Comparison of ENCODE assay signal across 11 cellular contexts in genomic region chr15:64089553-64090280, GRCh38. TPM values are rescaled to one million over a fixed set of nuclear protein-coding genes. Genes with fewer than 3 reads are reported as not detected.
A peak's percentile ranks its signal among the peaks of the same experiment; 100 is the strongest.
DNase-seq lines count a peak whose midpoint lies in the region; ATAC-seq and TF ChIP-seq lines count a peak whose summit lies in the region.
"Had no signal": no experiment of that assay in that cellular context is flagged by ENCODE, and none has a peak within 500 bp of the region (broad histone marks: within the 10 kb centered on the region; RNA-seq: fewer than 3 reads in every experiment).

No MANE protein-coding gene starts in this region.

- peak overlapping the region; percentile 43 for H3K27ac Mint-ChIP-seq in T-helper 1 cell treated with Interleukin-12 subunit alpha and Interleukin-12 subunit beta and Interleukin-4 antibody, amounts not matched to agents 30 μg/mL and 1 μg/mL, for 36 hours

- peaks cover 5% of the 10 kb centered on the region for H3K9me3 Mint-ChIP-seq in T-helper 1 cell treated with Interleukin-12 subunit alpha and Interleukin-12 subunit beta and Interleukin-4 antibody, amounts not matched to agents 30 μg/mL and 1 μg/mL, for 36 hours

- H3K36me3 Mint-ChIP-seq in T-helper 1 cell treated with Interleukin-12 subunit alpha and Interleukin-12 subunit beta and Interleukin-4 antibody, amounts not matched to agents 30 μg/mL and 1 μg/mL, for 36 hours (ENCODE audit: low read depth), result peaks cover 37% of the 10 kb centered on the region

- no peak for DNase-seq in T-helper 1 cell
- DNase-seq in NOMO-1 (lab: John Stamatoyannopoulos, UW; ENCODE audit: unreplicated experiment in 2 of 2), result peak; percentile 18 to 88
- DNase-seq in heart left ventricle, result no peak
- DNase-seq in stomach, result no peak
- DNase-seq in epidermal melanocyte (ENCODE audit: insufficient read length, low spot score), result no peak
- no peak for DNase-seq in NCI-H2227 (lab: John Stamatoyannopoulos, UW; ENCODE audit: unreplicated experiment)
- DNase-seq: DND-41, NCI-H510A had no signal

- H3K4me1 Mint-ChIP-seq in T-helper 1 cell treated with Interleukin-12 subunit alpha and Interleukin-12 subunit beta and Interleukin-4 antibody, amounts not matched to agents 30 μg/mL and 1 μg/mL, for 36 hours (ENCODE audit: low read depth), result peaks cover 30% of the 10 kb centered on the region

- H3K27me3 Mint-ChIP-seq in T-helper 1 cell treated with Interleukin-12 subunit alpha and Interleukin-12 subunit beta and Interleukin-4 antibody, amounts not matched to agents 30 μg/mL and 1 μg/mL, for 36 hours (ENCODE audit: low read depth), result no peaks in the 10 kb centered on the region

- H3K27ac ChIP-seq in heart left ventricle (peak overlapping the region; percentile 16 to 97 (median 56)), stomach (peak overlapping the region in 3 of 5 donors; percentile 21 to 58 (median 55))

- TF ChIP-seq POLR2A in heart left ventricle (IDR thresholded peaks at IDR 0.05), result no peak
- TF ChIP-seq POLR2A in stomach (IDR thresholded peaks at IDR 0.05), result no peak

- H3K4me3 ChIP-seq in heart left ventricle (no peak overlapping the region), stomach (no peak overlapping the region)

- ATAC-seq in heart left ventricle (peak in 3 of 4 donors; percentile 19 to 29 (median 24)), GM19324 (IDR thresholded peaks at IDR 0.05; ENCODE audit: low FRiP score, unreplicated experiment) (no peak)
- ATAC-seq: SK-N-SH treated with all-trans-retinoic acid at 6 μM for 48 hours had no signal

- intact Hi-C loops in heart left ventricle (cut with DNase I) (loop anchor here in 2 of 10 donors (5.0 to 10.0 kb wide), 2 partner anchors 55 to 63 kb away; partner anchors contain the start of gene SNX22 (in 1 of the 2)), stomach (cut with DNase I; ENCODE audit: low total_unique reads) (loop anchor here (10.0 kb wide), 1 partner anchor 65 kb away; the partner anchor contains the start of gene SNX22)

- no peaks in the 10 kb centered on the region for H3K9me3 ChIP-seq in heart left ventricle
- no peaks in the 10 kb centered on the region for H3K9me3 ChIP-seq in stomach

- H3K4me1 ChIP-seq in heart left ventricle (peaks cover 0 to 60% (median 30%) of the 10 kb centered on the region in 12 donors), stomach (peaks cover 9 to 57% (median 31%) of the 10 kb centered on the region in 4 donors)

- H3K36me3 ChIP-seq in heart left ventricle (peaks cover 0 to 52% (median 36%) of the 10 kb centered on the region in 9 donors), stomach (peaks cover under 1 to 53% (median 50%) of the 10 kb centered on the region in 4 donors)

- H3K27me3 ChIP-seq in heart left ventricle (no peaks in the 10 kb centered on the region), stomach (no peaks in the 10 kb centered on the region)

- WGBS in heart left ventricle, 4 donors, result 70 to 90% (median 79%) methylated on average over 12 of the region's 12 CpGs
- 80 to 92% (median 85%) methylated on average over 12 of the region's 12 CpGs for WGBS in stomach, 5 donors

- TF ChIP-seq CTCF in heart left ventricle (IDR thresholded peaks at IDR 0.05), result no peak
- TF ChIP-seq CTCF in stomach (IDR thresholded peaks at IDR 0.05), result no peak

- TF ChIP-seq EP300 in stomach (IDR thresholded peaks at IDR 0.05), result no peak

- H3K4me3 Mint-ChIP-seq in T-helper 1 cell treated with Interleukin-12 subunit alpha and Interleukin-12 subunit beta and Interleukin-4 antibody, amounts not matched to agents 30 μg/mL and 1 μg/mL, for 36 hours, result no peak overlapping the region

RNA-seq across cellular contexts. Expression of gene CIAO2A, which starts 3.9 kb away (rescaled TPM):
- total RNA-seq in heart left ventricle, result 10 to 100 TPM; 41.6 to 79.5 (median 55.4) TPM
- polyA plus RNA-seq in heart left ventricle, result 100 to 1,000 TPM; 111 to 114 TPM
- 100 to 1,000 TPM in 3 of 5 donors, 10 to 100 TPM in 2; 27.2 to 425 (median 107) TPM for total RNA-seq in stomach
- 100 to 1,000 TPM in 2 of 3 donors, 10 to 100 TPM in 1; 58.8 to 158 (median 155) TPM for polyA plus RNA-seq in stomach

RNA-seq across cellular contexts. Expression of gene SNX1, which starts 6.1 kb away (rescaled TPM):
- total RNA-seq in heart left ventricle (100 to 1,000 TPM in 3 of 9 donors, 10 to 100 TPM in 6; 38.7 to 117 (median 87.2) TPM), stomach (100 to 1,000 TPM in 1 of 5 donors, 10 to 100 TPM in 4; 61.2 to 119 (median 64.8) TPM)
- polyA plus RNA-seq in heart left ventricle (10 to 100 TPM; 41.4 to 70.0 TPM), stomach (10 to 100 TPM; 38.8 to 62.3 (median 57.5) TPM)

RNA-seq across cellular contexts. Expression of gene DAPK2, which starts 43.4 kb away (rescaled TPM):
- total RNA-seq in heart left ventricle (10 to 100 TPM; 20.4 to 56.2 (median 26.4) TPM), stomach (100 to 1,000 TPM in 1 of 5 donors, 10 to 100 TPM in 3, 1 to 10 TPM in 1; 9.0 to 178 (median 16.8) TPM)
- polyA plus RNA-seq in heart left ventricle (10 to 100 TPM; 24.6 to 30.9 TPM), stomach (10 to 100 TPM in 1 of 3 donors, 1 to 10 TPM in 2; 5.2 to 29.3 (median 5.3) TPM)

Comparison
In these comparisons a context has a peak if more than half of its experiments do, and no peak if none do; other contexts are left out.
1. DNase-seq: peak in NOMO-1 (2 of 2); none in T-helper 1 cell (0 of 5), heart left ventricle (0 of 5), stomach (single experiment), epidermal melanocyte (single experiment) and NCI-H2227 (single experiment).